3 cellular contexts compared by ENCODE assay signal in genomic region chr4:121057466-121057911, GRCh38.
TF ChIP-seq lines count a peak whose summit lies in the region.

No MANE protein-coding gene starts in this region.

TF ChIP-seq in SK-N-SH, 30 proteins besides CTCF, POLR2A, EP300 and RAD21:
- TF ChIP-seq EZH2phosphoT487 (IDR thresholded peaks at IDR 0.05; ENCODE audit: borderline replicate concordance, low read depth) (no peak), MXI1 (IDR thresholded peaks at IDR 0.05; ENCODE audit: low read depth, low read length) (peak; percentile 33; the same call in 1 of the 2 replicates), GATA2 (CRISPR knock-in tag; IDR thresholded peaks at IDR 0.05) (peak; percentile 55)

TF ChIP-seq in SK-N-SH treated with all-trans-retinoic acid at 6 μM for 48 hours, 23 proteins besides CTCF, POLR2A, EP300 and RAD21:
- TF ChIP-seq ISL1 (CRISPR knock-in tag; IDR thresholded peaks at IDR 0.05) = no peak
- no peak for TF ChIP-seq PATZ1 (CRISPR knock-in tag; IDR thresholded peaks at IDR 0.05; ENCODE audit: borderline replicate concordance)
- TF ChIP-seq PPARA (CRISPR knock-in tag; IDR thresholded peaks at IDR 0.05; ENCODE audit: borderline replicate concordance) = no peak
- TF ChIP-seq RARB (CRISPR knock-in tag; IDR thresholded peaks at IDR 0.05) = no peak
- TF ChIP-seq CSDC2 (CRISPR knock-in tag; IDR thresholded peaks at IDR 0.05) = no peak
- TF ChIP-seq ZC3H10 (CRISPR knock-in tag; IDR thresholded peaks at IDR 0.05) = no peak
- TF ChIP-seq ZFP3 (CRISPR knock-in tag; IDR thresholded peaks at IDR 0.05) = no peak
- TF ChIP-seq TOX (CRISPR knock-in tag; IDR thresholded peaks at IDR 0.05; ENCODE audit: borderline replicate concordance) = no peak
- TF ChIP-seq TSHZ2 (CRISPR knock-in tag; IDR thresholded peaks at IDR 0.05) = no peak
- no peak for TF ChIP-seq OSR1 (CRISPR knock-in tag; IDR thresholded peaks at IDR 0.05)
- TF ChIP-seq BACH2 (CRISPR knock-in tag; IDR thresholded peaks at IDR 0.05; ENCODE audit: borderline replicate concordance) = no peak
- no peak for TF ChIP-seq ZNF8 (CRISPR knock-in tag; IDR thresholded peaks at IDR 0.05)
- no peak for TF ChIP-seq ZFP30 (CRISPR knock-in tag; IDR thresholded peaks at IDR 0.05)
- TF ChIP-seq SNAI2 (CRISPR knock-in tag; IDR thresholded peaks at IDR 0.05) = no peak
- no peak for TF ChIP-seq CSRNP3 (CRISPR knock-in tag; IDR thresholded peaks at IDR 0.05)
- no peak for TF ChIP-seq POU6F1 (CRISPR knock-in tag; IDR thresholded peaks at IDR 0.05; ENCODE audit: borderline replicate concordance, low read depth)
- no peak for TF ChIP-seq ESRRG (CRISPR knock-in tag; IDR thresholded peaks at IDR 0.05)
- no peak for TF ChIP-seq ARNTL (CRISPR knock-in tag; IDR thresholded peaks at IDR 0.05; ENCODE audit: borderline replicate concordance, low read depth)
- TF ChIP-seq CREB5 (CRISPR knock-in tag; IDR thresholded peaks at IDR 0.05; ENCODE audit: low read depth) = no peak
TF ChIP-seq in SK-N-SH treated with all-trans-retinoic acid at 6 μM for 48 hours: peak in this region for 0.

TF ChIP-seq in H1, 55 proteins besides CTCF, POLR2A, EP300 and RAD21:
- TF ChIP-seq RBBP5 (IDR thresholded peaks at IDR 0.05; ENCODE audit: borderline replicate concordance, low read depth, low read length) (no peak), CTBP2 (IDR thresholded peaks at IDR 0.05; ENCODE audit: borderline replicate concordance, insufficient read depth, insufficient read length, low read length) (no peak)
